ENCODE assay signal across 34 cellular contexts in the genomic region with DNA sequence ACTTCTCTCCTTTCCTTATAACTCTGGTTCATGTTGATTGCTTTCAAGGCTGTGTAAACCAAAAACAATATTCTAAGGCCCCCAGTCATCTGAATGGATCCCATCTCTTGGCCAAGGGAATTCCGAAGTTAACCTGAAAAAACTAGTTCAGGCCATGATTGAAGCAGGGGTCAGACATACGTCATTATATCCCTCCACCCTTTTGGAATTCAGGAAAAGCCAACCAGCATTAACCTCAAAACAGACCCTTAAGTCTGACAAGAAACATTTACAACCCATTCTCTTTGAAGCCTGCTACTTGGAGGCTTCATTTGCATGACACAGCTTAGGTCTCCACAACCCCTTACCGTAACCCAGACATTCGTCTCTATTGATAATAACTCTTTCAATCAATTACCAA. TPM values are rescaled to one million over a fixed set of nuclear protein-coding genes. Genes with fewer than 3 reads are reported as not detected.
"Had no signal": no experiment of that assay in that cellular context is flagged by ENCODE, and none has a peak within 500 bp of the region (broad histone marks: within the 10 kb centered on the region; RNA-seq: fewer than 3 reads in every experiment).

No MANE protein-coding gene starts in this region.

- H3K4me2 ChIP-seq: smooth muscle cell had no signal

- DNase-seq: colonic mucosa; effector CD8-positive, alpha-beta T cell; foreskin keratinocyte; glutamatergic neuron; heart right ventricle; hippocampal formation; kidney; mesenchymal stem cell; midbrain; naive thymus-derived CD4-positive, alpha-beta T cell; nucleus accumbens; ovary; stimulated activated CD4-positive, alpha-beta T cell treated with anti-CD3 and anti-CD28 coated beads, Interleukin-12 subunit alpha, Interleukin-12 subunit beta, amount 100 ng/mL, for 4 hours; stimulated activated CD4-positive, alpha-beta T cell treated with anti-CD3 and anti-CD28 coated beads, Interleukin-1b, Interleukin-23, amount 100 ng/mL, for 48 hours; stimulated activated CD4-positive, alpha-beta T cell treated with anti-CD3 and anti-CD28 coated beads, Interleukin-4, amount 100 ng/mL, for 1 hour; stimulated activated CD8-positive, alpha-beta memory T cell treated with anti-CD3 and anti-CD28 coated beads, Interleukin-4, amount 100 ng/mL, for 48 hours; stimulated activated naive CD4-positive, alpha-beta T cell; stimulated activated naive CD8-positive, alpha-beta T cell treated with anti-CD3 and anti-CD28 coated beads, Interleukin-15, amount 100 ng/mL, for 72 hours; transverse colon; upper lobe of right lung; uterus had no signal

- H3K27me3 ChIP-seq: colonic mucosa, ovary, suprapubic skin, transverse colon, upper lobe of right lung, uterus had no signal

- H3K9me3 ChIP-seq: colonic mucosa, esophagus muscularis mucosa, gastroesophageal sphincter, heart right ventricle, ovary, suprapubic skin, transverse colon, upper lobe of right lung, uterus had no signal

- ATAC-seq: foreskin keratinocyte; gastroesophageal sphincter; heart right ventricle; left lobe of liver; naive thymus-derived CD4-positive, alpha-beta T cell; sciatic nerve; stimulated activated naive CD8-positive, alpha-beta T cell treated with anti-CD3 and anti-CD28 coated beads, Interleukin-15, amount 100 ng/mL, for 72 hours; upper lobe of right lung had no signal

- H3K4me1 ChIP-seq: colonic mucosa, esophagus muscularis mucosa, foreskin keratinocyte, gastroesophageal sphincter, heart right ventricle, suprapubic skin, transverse colon, upper lobe of right lung, uterus had no signal

- H3K27ac ChIP-seq: colonic mucosa, esophagus muscularis mucosa, foreskin keratinocyte, gastroesophageal sphincter, heart right ventricle, ovary, suprapubic skin, transverse colon, upper lobe of right lung, uterus had no signal

- H3K36me3 ChIP-seq: colonic mucosa, esophagus muscularis mucosa, gastroesophageal sphincter, heart right ventricle, ovary, suprapubic skin, transverse colon, upper lobe of right lung, uterus had no signal

- H3K4me3 ChIP-seq: colonic mucosa, esophagus muscularis mucosa, gastroesophageal sphincter, heart right ventricle, ovary, smooth muscle cell, suprapubic skin, transverse colon, upper lobe of right lung, uterus had no signal

- FAIRE-seq: endothelial cell of umbilical vein, kidney had no signal

RNA-seq across cellular contexts. Expression of a gene that starts 39.7 kb away (rescaled TPM):
- total RNA-seq: endothelial cell of umbilical vein, epithelial cell of proximal tubule, fibroblast of lung, foreskin keratinocyte, gastroesophageal sphincter, lower leg skin, lung microvascular endothelial cell, mucosa of gallbladder, progenitor cell of endocrine pancreas, smooth muscle cell, suprapubic skin had no signal
- polyA plus RNA-seq: fibroblast of lung; naive thymus-derived CD4-positive, alpha-beta T cell had no signal
